In the genomic region with DNA sequence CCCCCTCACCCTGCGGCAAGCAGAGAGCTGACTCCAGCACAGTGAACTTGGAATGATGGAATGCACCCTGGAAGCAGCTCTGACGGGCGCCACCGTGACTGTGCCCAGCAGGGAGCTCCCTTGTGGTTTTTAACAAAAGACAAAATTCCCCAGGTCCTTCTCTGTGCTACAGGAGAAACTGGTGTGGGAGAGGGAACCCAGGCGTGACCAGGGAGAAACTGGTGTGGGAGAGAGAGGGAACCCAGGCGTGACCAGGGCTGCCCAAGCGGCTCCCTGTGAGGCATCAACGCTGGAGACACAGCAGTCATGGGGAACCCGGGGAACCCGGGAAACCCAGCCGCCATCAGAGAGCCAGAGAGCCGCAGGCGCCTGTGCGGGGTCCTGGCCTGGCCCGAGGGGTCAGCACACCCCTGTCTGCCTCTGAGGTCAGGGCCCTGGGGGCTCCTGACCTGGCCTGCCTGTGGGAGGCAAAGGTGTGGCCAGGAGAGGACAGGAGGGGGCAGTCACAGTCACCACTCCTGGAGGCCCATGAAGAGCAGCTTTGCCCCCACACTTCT, we compare ENCODE assay signal across 11 cellular contexts. TPM values are rescaled to one million over a fixed set of nuclear protein-coding genes. Genes with fewer than 3 reads are reported as not detected.
A peak's percentile ranks its signal among the peaks of the same experiment; 100 is the strongest.
DNase-seq lines count a peak whose midpoint lies in the region; ATAC-seq, FAIRE-seq and TF ChIP-seq lines count a peak whose summit lies in the region.
"Had no signal": no experiment of that assay in that cellular context is flagged by ENCODE, and none has a peak within 500 bp of the region (broad histone marks: within the 10 kb centered on the region; RNA-seq: fewer than 3 reads in every experiment).

No MANE protein-coding gene starts in this region.

- H3K4me1 ChIP-seq in H1 (replicated peaks in 1 of 4; ENCODE audit: control insufficient read depth in 3 of 4, insufficient read depth in 4 of 4, low read length in 3 of 4), result peaks cover 0 to 19% (median 1%) of the 10 kb centered on the region in 4 experiments; a peak in 5 of 7 replicates
- H3K4me1 ChIP-seq in upper lobe of right lung, result peaks cover 10% of the 10 kb centered on the region
- peaks cover 32% of the 10 kb centered on the region for H3K4me1 ChIP-seq in left ventricle myocardium inferior

- no peak overlapping the region for H2BK15ac ChIP-seq in H1 (ENCODE audit: low read length)

- H2BK120ac ChIP-seq in H1 (replicated peaks; ENCODE audit: low read depth, low read length), result no peak overlapping the region

- no peak overlapping the region for H3K4me3 ChIP-seq in H1 (ENCODE audit: extremely low read depth in 1 of 4, insufficient read depth in 2 of 4, low read depth in 3 of 4, low read length in 4 of 4)
- H3K4me3 ChIP-seq in upper lobe of right lung, result no peak overlapping the region
- H3K4me3 ChIP-seq in left ventricle myocardium inferior, result no peak overlapping the region
- H3K4me3 ChIP-seq: right lobe of liver had no signal

- no peak overlapping the region for H3K23ac ChIP-seq in H1 (ENCODE audit: insufficient read length)

- H3K9ac ChIP-seq in H1 (replicated peaks in 1 of 4; ENCODE audit: extremely low read depth in 1 of 4, low read depth in 3 of 4, low read length in 3 of 4), result no peak overlapping the region

- H3K14ac ChIP-seq in H1 (ENCODE audit: insufficient read length), result no peak overlapping the region

- H4K8ac ChIP-seq in H1 (ENCODE audit: extremely low read depth, insufficient read depth, low read length), result no peak overlapping the region

- no peak for TF ChIP-seq EP300 in H1 (IDR thresholded peaks at IDR 0.05; ENCODE audit: borderline replicate concordance in 1 of 2, low read depth in 2 of 2, low read length in 2 of 2)

- H4K91ac ChIP-seq in H1 (replicated peaks; ENCODE audit: insufficient read length, low read length), result no peak overlapping the region

- peaks cover 17% of the 10 kb centered on the region; the same call in 1 of the 2 replicates for H3K23me2 ChIP-seq in H1 (ENCODE audit: low read depth, low read length)

- peak overlapping the region; percentile 32 for H3K18ac ChIP-seq in H1 (ENCODE audit: extremely low read depth, low read length)

- no peaks in the 10 kb centered on the region for H3K79me2 ChIP-seq in H1 (ENCODE audit: control insufficient read depth in 1 of 2, insufficient read depth in 2 of 2, low read length in 2 of 2)

- no peak overlapping the region for H2BK5ac ChIP-seq in H1 (ENCODE audit: low read depth, low read length)

- no peak overlapping the region for H2BK20ac ChIP-seq in H1 (ENCODE audit: low read length)

- no peak overlapping the region for H4K5ac ChIP-seq in H1 (ENCODE audit: insufficient read length, low read depth, low read length)

- no peak overlapping the region for H2AK5ac ChIP-seq in H1 (ENCODE audit: low read depth, low read length)

- no peak for FAIRE-seq in H1 (lab: Jason Lieb, UNC)

- H3K4me2 ChIP-seq in H1 (ENCODE audit: insufficient read depth in 1 of 2, low read depth in 2 of 2, low read length in 2 of 2), result no peak overlapping the region; a peak in 1 of 4 replicates

- H2AFZ ChIP-seq in H1 (ENCODE audit: low read length), result no peak overlapping the region

- ATAC-seq in upper lobe of right lung, result no peak
- no peak for ATAC-seq in HG02885 (IDR thresholded peaks at IDR 0.05; ENCODE audit: poor library complexity, unreplicated experiment)

- H3K27me3 ChIP-seq in H1 (replicated peaks in 1 of 4; ENCODE audit: control insufficient read depth in 3 of 4, extremely low read depth in 1 of 4, insufficient read depth in 3 of 4, low read length in 3 of 4) (peaks cover 38 to 50% (median 46%) of the 10 kb centered on the region in 4 experiments), upper lobe of right lung (peaks cover 11% of the 10 kb centered on the region), left ventricle myocardium inferior (ENCODE audit: low read depth) (peaks cover 49% of the 10 kb centered on the region)

- no peak for TF ChIP-seq POLR2A in H1 (IDR thresholded peaks at IDR 0.05; ENCODE audit: control extremely low read depth in 1 of 2, low read depth in 2 of 2, low read length in 2 of 2)

- no peak overlapping the region for H3K56ac ChIP-seq in H1 (replicated peaks; ENCODE audit: insufficient read length, low read depth, low read length)

- H3K9me3 ChIP-seq in H1 (ENCODE audit: insufficient read depth in 2 of 2, low read depth in 1 of 2, low read length in 1 of 2) (no peaks in the 10 kb centered on the region), upper lobe of right lung (no peaks in the 10 kb centered on the region), left ventricle myocardium inferior (replicated peaks) (no peaks in the 10 kb centered on the region)
- H3K9me3 ChIP-seq: right lobe of liver had no signal

- H3K79me1 ChIP-seq in H1 (ENCODE audit: low read depth, low read length), result no peaks in the 10 kb centered on the region

- peaks cover 0 to 3% of the 10 kb centered on the region in 2 experiments for H4K20me1 ChIP-seq in H1 (replicated peaks in 1 of 2; ENCODE audit: control insufficient read depth in 1 of 2, insufficient read depth in 2 of 2, low read length in 2 of 2)

- POLR2A ChIA-PET in H1 (lab: Charles Lee; ENCODE audit: partially characterized antibody), result interaction anchor here (1.0 to 1.3 kb wide), 2 partner anchors 80 to 113 kb away, joined by 3 read pairs; no protein-coding TSS in a partner anchor

- CTCF ChIA-PET in H1 (lab: Charles Lee; ENCODE audit: partially characterized antibody), result interaction anchor here (0.8 to 2.1 kb wide), 9 partner anchors 19 to 124 kb away, joined by 3 to 9 read pairs (median 3); no protein-coding TSS in a partner anchor

- 77% methylated on average over 14 of the region's 15 CpGs; no CpG with 5 or more reads in 1 of the 2 experiments for WGBS in H1 (ENCODE audit: extremely low coverage in 1 of 2, insufficient coverage in 1 of 2, insufficient read length in 1 of 2, insufficient replicate concordance in 2 of 2, low coverage in 1 of 2, low lambda C conversion rate in 2 of 2, missing lambda C conversion rate in 1 of 2), 2 experiments

- no peak; a peak in 1 of 4 replicates for TF ChIP-seq RAD21 in H1 (IDR thresholded peaks at IDR 0.05 in 1 of 2, conservative IDR thresholded peaks at IDR 0.05 in 1 of 2; ENCODE audit: low read depth in 2 of 2, low read length in 2 of 2)

- H3K4ac ChIP-seq in H1 (replicated peaks; ENCODE audit: insufficient read length, low read depth, low read length), result no peak overlapping the region

- intact Hi-C loops in upper lobe of right lung (cut with DNase I), result loop anchor here (10.0 kb wide), 1 partner anchor 116 kb away; no protein-coding TSS in a partner anchor
- intact Hi-C loops in left ventricle myocardium inferior (cut with micrococcal nuclease), result no loop called here

- TF ChIP-seq CTCF in H1 (IDR thresholded peaks at IDR 0.05; ENCODE audit: control extremely low read depth in 1 of 3, insufficient read depth in 1 of 3, low read depth in 1 of 3, low read length in 3 of 3) (peak in 1 of 3 experiments; percentile 8; a peak in 2 of 4 replicates), upper lobe of right lung (IDR thresholded peaks at IDR 0.05) (no peak), left ventricle myocardium inferior (IDR thresholded peaks at IDR 0.05; ENCODE audit: borderline replicate concordance) (no peak)

- H3K36me3 ChIP-seq in H1 (ENCODE audit: control insufficient read depth in 2 of 4, insufficient read depth in 4 of 4, low read length in 3 of 4) (peaks cover 0 to 5% (median 3%) of the 10 kb centered on the region in 4 experiments; a peak in 2 of 8 replicates), upper lobe of right lung (peaks cover 22% of the 10 kb centered on the region), left ventricle myocardium inferior (peaks cover 36% of the 10 kb centered on the region)

- DNase-seq in activated effector memory CD4-positive, alpha-beta T cell treated with anti-CD3 and anti-CD28 coated beads, Interleukin-2, amount 50 U/mL, for 16 hours, result peak; percentile 61
- DNase-seq in activated effector memory CD4-positive, alpha-beta T cell treated with Interleukin-2 at 50 U/mL for 16 hours, result no peak
- DNase-seq in NCI-H510A (lab: John Stamatoyannopoulos, UW), result peak; percentile 57
- DNase-seq in H1 (ENCODE audit: low read depth in 1 of 2, low spot score in 2 of 2), result no peak
- peak; percentile 55 for DNase-seq in upper lobe of right lung
- DNase-seq in cerebellum (ENCODE audit: low spot score), result no peak
- no peak for DNase-seq in left ventricle myocardium inferior
- DNase-seq: MM.1S had no signal

- H3K27ac ChIP-seq in H1 (ENCODE audit: low read depth, low read length) (no peak overlapping the region), upper lobe of right lung (no peak overlapping the region), left ventricle myocardium inferior (replicated peaks) (no peak overlapping the region)
- H3K27ac ChIP-seq: C4-2B, right lobe of liver had no signal

- no peak overlapping the region for H2BK12ac ChIP-seq in H1 (ENCODE audit: low read depth, low read length)

TF ChIP-seq in H1, 55 proteins besides CTCF, POLR2A, EP300 and RAD21 (continues in another document):
- TF ChIP-seq TBP (IDR thresholded peaks at IDR 0.05; ENCODE audit: low read depth, low read length), result no peak
- TF ChIP-seq SP2 (IDR thresholded peaks at IDR 0.05; ENCODE audit: low read length), result no peak
- TF ChIP-seq GTF2F1 (IDR thresholded peaks at IDR 0.05; ENCODE audit: borderline replicate concordance, low read depth, low read length), result no peak
- TF ChIP-seq KDM1A (IDR thresholded peaks at IDR 0.05; ENCODE audit: borderline replicate concordance, low read length), result no peak

RNA-seq across cellular contexts. Expression of a gene that starts 3.1 kb away (rescaled TPM):
- total RNA-seq in H1 (2021; fragmentation: NEBNext Ultra II Directional; extraction: Animal tissue kit (Norgen Biotek cat#: 25700)), result 0.80 and 1.4 TPM in 2 replicates
- polyA plus RNA-seq in H1 (2011; rRNA removed), result 0.41 and 0.97 TPM in 2 replicates
- 0.72 TPM for polyA plus RNA-seq in H1 (2011; cell fraction: cytosol; rRNA removed)
- 3.3 TPM for polyA plus RNA-seq in H1 (2011; cell fraction: nucleus; rRNA removed)
- polyA plus RNA-seq in H1 (2012, experiment 1 of 2), result 0.36 to 0.64 TPM (median 0.48 TPM) in 4 replicates
- 0.49 TPM for polyA plus RNA-seq in H1 (2012, experiment 2 of 2)
- polyA plus RNA-seq in H1 (2013, experiment 1 of 2), result 0.28 TPM
- polyA plus RNA-seq in H1 (2013, experiment 2 of 2), result 0.15 TPM
- polyA minus RNA-seq in H1 (2011; rRNA and poly(A)+ RNA removed), result 0.49 and 0.50 TPM in 2 replicates
- polyA minus RNA-seq in H1 (2011; cell fraction: cytosol; rRNA and poly(A)+ RNA removed), result 0.66 TPM
- 1.5 TPM for polyA minus RNA-seq in H1 (2011; cell fraction: nucleus; rRNA and poly(A)+ RNA removed)
- total RNA-seq in upper lobe of right lung (11.3 TPM), cerebellum (1.5 TPM), left ventricle myocardium inferior (1.4 TPM)

RNA-seq across cellular contexts. Expression of a gene that starts 47.0 kb away (rescaled TPM):
- total RNA-seq in H1 (2021; fragmentation: NEBNext Ultra II Directional; extraction: Animal tissue kit (Norgen Biotek cat#: 25700)), result 73.8 and 74.2 TPM in 2 replicates
- polyA plus RNA-seq in H1 (2011; rRNA removed), result 150 and 193 TPM in 2 replicates
- polyA plus RNA-seq in H1 (2011; cell fraction: cytosol; rRNA removed), result 191 TPM
- polyA plus RNA-seq in H1 (2011; cell fraction: nucleus; rRNA removed), result 139 TPM
- 119 to 129 TPM (median 120 TPM) in 4 replicates for polyA plus RNA-seq in H1 (2012, experiment 1 of 2)
- 43.2 TPM for polyA plus RNA-seq in H1 (2012, experiment 2 of 2)
- polyA plus RNA-seq in H1 (2013, experiment 1 of 2), result 56.0 TPM
- 59.2 TPM for polyA plus RNA-seq in H1 (2013, experiment 2 of 2)
- 122 and 146 TPM in 2 replicates for polyA minus RNA-seq in H1 (2011; rRNA and poly(A)+ RNA removed)
- polyA minus RNA-seq in H1 (2011; cell fraction: cytosol; rRNA and poly(A)+ RNA removed), result 59.1 TPM
- polyA minus RNA-seq in H1 (2011; cell fraction: nucleus; rRNA and poly(A)+ RNA removed), result 53.7 TPM
- total RNA-seq in upper lobe of right lung, result 69.5 TPM
- 61.3 TPM for total RNA-seq in cerebellum
- 34.2 TPM for total RNA-seq in left ventricle myocardium inferior

Comparison
In these comparisons a context has a peak if more than half of its experiments do, and no peak if none do; other contexts are left out.
1. DNase-seq: peak in activated effector memory CD4-positive, alpha-beta T cell treated with anti-CD3 and anti-CD28 coated beads, Interleukin-2, amount 50 U/mL, for 16 hours (single experiment), NCI-H510A (single experiment) and upper lobe of right lung (single experiment); none in activated effector memory CD4-positive, alpha-beta T cell treated with Interleukin-2 at 50 U/mL for 16 hours (single experiment), H1 (0 of 2), cerebellum (single experiment) and left ventricle myocardium inferior (single experiment).